Comparison of ENCODE assay signal across 8 cellular contexts in the genomic region with DNA sequence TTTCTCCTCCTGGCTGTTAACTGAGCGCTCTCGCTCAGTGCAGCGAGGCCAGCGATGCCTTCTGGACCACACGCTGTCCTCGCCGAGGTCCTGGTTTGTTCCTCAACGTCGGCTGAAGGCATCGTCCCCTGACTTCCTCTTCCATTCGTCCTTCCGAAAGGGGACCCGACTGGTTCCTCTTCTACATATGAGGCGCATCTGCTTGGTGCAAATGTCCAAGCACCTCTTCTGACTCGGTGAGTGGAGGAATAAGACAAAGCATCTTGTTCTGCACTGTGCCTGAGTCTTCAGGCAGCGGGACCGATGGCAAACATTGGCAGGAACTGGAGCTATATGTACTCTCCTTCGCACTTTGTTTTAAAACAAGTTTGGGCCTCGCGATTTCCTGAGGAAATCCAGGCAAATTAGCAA. TPM values are rescaled to one million over a fixed set of nuclear protein-coding genes. Genes with fewer than 3 reads are reported as not detected.
A peak's percentile ranks its signal among the peaks of the same experiment; 100 is the strongest.
DNase-seq lines count a peak whose midpoint lies in the region; ATAC-seq and TF ChIP-seq lines count a peak whose summit lies in the region.

No MANE protein-coding gene starts in this region.

- CTCF ChIA-PET in HCT116 (lab: Charles Lee), result no interaction called here

- no peaks in the 10 kb centered on the region for H3K9me3 Mint-ChIP-seq in mesothelial cell of epicardium

- POLR2A ChIA-PET in HCT116 (lab: Charles Lee), result no interaction called here

- H3K27ac ChIP-seq in HCT116 (ENCODE audit: low read depth, low read length), result no peak overlapping the region

- no peaks in the 10 kb centered on the region for H4K20me1 ChIP-seq in HCT116 (ENCODE audit: insufficient read depth)

- DNase-seq in SIG-M5 treated with dmso at 0.1 percent for 504 hours (lab: John Stamatoyannopoulos, UW; ENCODE audit: unreplicated experiment), result peak; percentile 21
- no peak for DNase-seq in SIG-M5 (lab: John Stamatoyannopoulos, UW)
- DNase-seq in HCT116 (ENCODE audit: low read depth, low spot score), result no peak
- DNase-seq in NCI-H69 (lab: John Stamatoyannopoulos, UW), result peak; percentile 33
- DNase-seq in choroid plexus epithelial cell (ENCODE audit: low read depth), result no peak
- DNase-seq in mesothelial cell of epicardium (ENCODE audit: low spot score in 2 of 2, unreplicated experiment in 2 of 2), result no peak
- no peak for DNase-seq in GDM1 (lab: John Stamatoyannopoulos, UW)
- DNase-seq in NCI-H2081 treated with DMSO at 0.1 percent for 48 hours (lab: John Stamatoyannopoulos, UW), result no peak

- no peak overlapping the region for H3K27ac Mint-ChIP-seq in mesothelial cell of epicardium

- TF ChIP-seq CTCF in HCT116 (IDR thresholded peaks at IDR 0.05 in 2 of 3, conservative IDR thresholded peaks at IDR 0.05 in 1 of 3; ENCODE audit: borderline replicate concordance in 1 of 3, insufficient read depth in 1 of 3, low read depth in 2 of 3, low read length in 2 of 3) (no peak), choroid plexus epithelial cell (conservative IDR thresholded peaks at IDR 0.05; ENCODE audit: low read depth, low read length) (no peak), mesothelial cell of epicardium (IDR thresholded peaks at IDR 0.05; ENCODE audit: unreplicated experiment) (no peak)

- no peaks in the 10 kb centered on the region for H3K9me2 ChIP-seq in HCT116 (ENCODE audit: insufficient read depth)

- RAD21 ChIA-PET in HCT116 (lab: Charles Lee; ENCODE audit: low non-redundant PET in 1 of 2, low total read pairs in 2 of 2, uncharacterized antibody in 2 of 2, unreplicated experiment in 2 of 2), result no interaction called here

- H3K27me3 ChIP-seq in HCT116 (ENCODE audit: insufficient read depth, low read length), result peaks cover 13% of the 10 kb centered on the region; the same call in 1 of the 2 replicates

- H3K4me3 ChIP-seq in HCT116 (replicated peaks in 1 of 2; ENCODE audit: low read depth in 1 of 2, low read length in 2 of 2) (peak overlapping the region; percentile 26 to 70), choroid plexus epithelial cell (ENCODE audit: low read depth, low read length) (peak overlapping the region; percentile 47)

- intact Hi-C loops in HCT116 (cut with micrococcal nuclease), result loop anchor here (5.0 kb wide), 1 partner anchor 126 kb away; the partner anchor contains the start of genes GEN1 and SMC6

- peaks cover 3 to 22% of the 10 kb centered on the region in 2 experiments; a peak in 3 of 4 replicates for H3K4me1 ChIP-seq in HCT116 (ENCODE audit: control insufficient read depth in 1 of 2, insufficient read depth in 2 of 2, low read length in 2 of 2)

- peak overlapping the region; percentile 33; the same call in 1 of the 2 replicates for H3K9ac ChIP-seq in HCT116 (ENCODE audit: low read length)

- peak overlapping the region; percentile 72 for H3K4me3 Mint-ChIP-seq in mesothelial cell of epicardium

- no peaks in the 10 kb centered on the region for H3K36me3 ChIP-seq in HCT116 (ENCODE audit: control insufficient read depth in 1 of 2, insufficient read depth in 2 of 2, low read length in 2 of 2)

- peaks cover 14% of the 10 kb centered on the region for H3K4me1 Mint-ChIP-seq in mesothelial cell of epicardium

- no peak for TF ChIP-seq POLR2A in HCT116 (IDR thresholded peaks at IDR 0.05; ENCODE audit: borderline replicate concordance, extremely low read depth, insufficient read depth, insufficient read length)

- H3K9me3 ChIP-seq in HCT116 (ENCODE audit: control insufficient read depth in 1 of 2, insufficient read depth in 1 of 2, low read depth in 1 of 2, low read length in 2 of 2), result no peaks in the 10 kb centered on the region

- no peaks in the 10 kb centered on the region for H3K36me3 Mint-ChIP-seq in mesothelial cell of epicardium

- H3K4me2 ChIP-seq in HCT116 (ENCODE audit: low read length), result peak overlapping the region; percentile 99

- TF ChIP-seq RAD21 in HCT116 (IDR thresholded peaks at IDR 0.05; ENCODE audit: low read depth), result no peak

- H3K79me2 ChIP-seq in HCT116 (ENCODE audit: insufficient read depth, low read length), result no peaks in the 10 kb centered on the region

- peak overlapping the region; percentile 26 for H2AFZ ChIP-seq in HCT116 (ENCODE audit: low read depth, low read length, poor library complexity, severe bottlenecking)

- ATAC-seq in HCT116, result no peak

- BruUV-seq in HCT116 (replicated peaks; lab: Mats Ljungman, UMichigan), result no TSS peak

- H3K27me3 Mint-ChIP-seq in mesothelial cell of epicardium (ENCODE audit: low read depth), result peaks cover 93% of the 10 kb centered on the region

TF ChIP-seq in HCT116, 20 proteins besides CTCF, POLR2A, EP300 and RAD21:
- TF ChIP-seq, protein P1, sequence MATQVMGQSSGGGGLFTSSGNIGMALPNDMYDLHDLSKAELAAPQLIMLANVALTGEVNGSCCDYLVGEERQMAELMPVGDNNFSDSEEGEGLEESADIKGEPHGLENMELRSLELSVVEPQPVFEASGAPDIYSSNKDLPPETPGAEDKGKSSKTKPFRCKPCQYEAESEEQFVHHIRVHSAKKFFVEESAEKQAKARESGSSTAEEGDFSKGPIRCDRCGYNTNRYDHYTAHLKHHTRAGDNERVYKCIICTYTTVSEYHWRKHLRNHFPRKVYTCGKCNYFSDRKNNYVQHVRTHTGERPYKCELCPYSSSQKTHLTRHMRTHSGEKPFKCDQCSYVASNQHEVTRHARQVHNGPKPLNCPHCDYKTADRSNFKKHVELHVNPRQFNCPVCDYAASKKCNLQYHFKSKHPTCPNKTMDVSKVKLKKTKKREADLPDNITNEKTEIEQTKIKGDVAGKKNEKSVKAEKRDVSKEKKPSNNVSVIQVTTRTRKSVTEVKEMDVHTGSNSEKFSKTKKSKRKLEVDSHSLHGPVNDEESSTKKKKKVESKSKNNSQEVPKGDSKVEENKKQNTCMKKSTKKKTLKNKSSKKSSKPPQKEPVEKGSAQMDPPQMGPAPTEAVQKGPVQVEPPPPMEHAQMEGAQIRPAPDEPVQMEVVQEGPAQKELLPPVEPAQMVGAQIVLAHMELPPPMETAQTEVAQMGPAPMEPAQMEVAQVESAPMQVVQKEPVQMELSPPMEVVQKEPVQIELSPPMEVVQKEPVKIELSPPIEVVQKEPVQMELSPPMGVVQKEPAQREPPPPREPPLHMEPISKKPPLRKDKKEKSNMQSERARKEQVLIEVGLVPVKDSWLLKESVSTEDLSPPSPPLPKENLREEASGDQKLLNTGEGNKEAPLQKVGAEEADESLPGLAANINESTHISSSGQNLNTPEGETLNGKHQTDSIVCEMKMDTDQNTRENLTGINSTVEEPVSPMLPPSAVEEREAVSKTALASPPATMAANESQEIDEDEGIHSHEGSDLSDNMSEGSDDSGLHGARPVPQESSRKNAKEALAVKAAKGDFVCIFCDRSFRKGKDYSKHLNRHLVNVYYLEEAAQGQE (IDR thresholded peaks at IDR 0.05; ENCODE audit: low read depth), result no peak
- no peak for TF ChIP-seq TCF7L2 (IDR thresholded peaks at IDR 0.05; ENCODE audit: borderline replicate concordance, extremely low read depth, insufficient read depth, insufficient read length)
- TF ChIP-seq POLR2AphosphoS5 (IDR thresholded peaks at IDR 0.05; ENCODE audit: low read depth, low read length), result no peak
- no peak for TF ChIP-seq EZH2phosphoT487 (IDR thresholded peaks at IDR 0.05; ENCODE audit: borderline replicate concordance)
- TF ChIP-seq CEBPB (IDR thresholded peaks at IDR 0.05; ENCODE audit: low read depth), result no peak
- TF ChIP-seq SRF (IDR thresholded peaks at IDR 0.05; ENCODE audit: low read depth), result no peak
- TF ChIP-seq ZFX (IDR thresholded peaks at IDR 0.05), result no peak
- no peak for TF ChIP-seq CBX3 (IDR thresholded peaks at IDR 0.05; ENCODE audit: low read depth)
- TF ChIP-seq EGR1 (IDR thresholded peaks at IDR 0.05; ENCODE audit: low read depth), result no peak
- no peak for TF ChIP-seq SIN3A (IDR thresholded peaks at IDR 0.05; ENCODE audit: low read depth)
- TF ChIP-seq, protein P2, sequence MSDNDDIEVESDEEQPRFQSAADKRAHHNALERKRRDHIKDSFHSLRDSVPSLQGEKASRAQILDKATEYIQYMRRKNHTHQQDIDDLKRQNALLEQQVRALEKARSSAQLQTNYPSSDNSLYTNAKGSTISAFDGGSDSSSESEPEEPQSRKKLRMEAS (IDR thresholded peaks at IDR 0.05), result no peak
- no peak for TF ChIP-seq SP1 (IDR thresholded peaks at IDR 0.05; ENCODE audit: low read depth)
- TF ChIP-seq FOSL1 (IDR thresholded peaks at IDR 0.05; ENCODE audit: low read depth), result no peak

RNA-seq across cellular contexts. Expression of gene KCNS3, which starts 0.7 kb away (rescaled TPM):
- total RNA-seq in HCT116 (2021; ENCODE audit: unreplicated experiment) (5.2 TPM), mesothelial cell of epicardium (2.4 to 3.1 TPM (median 2.7 TPM) in 3 replicates)
- 2.5 and 3.9 TPM in 2 replicates for polyA plus RNA-seq in HCT116 (2012)

Comparison
In these comparisons a context has a peak if more than half of its experiments do, and no peak if none do; other contexts are left out.
1. DNase-seq: peak in SIG-M5 treated with dmso at 0.1 percent for 504 hours (single experiment) and NCI-H69 (single experiment); none in SIG-M5 (single experiment), HCT116 (single experiment), choroid plexus epithelial cell (single experiment), mesothelial cell of epicardium (0 of 2), GDM1 (single experiment) and NCI-H2081 treated with DMSO at 0.1 percent for 48 hours (single experiment).